9 cellular contexts compared by ENCODE assay signal in genomic region chrX:5702890-5703289, GRCh38.
"Had no signal": no experiment of that assay in that cellular context is flagged by ENCODE, and none has a peak within 500 bp of the region (broad histone marks: within the 10 kb centered on the region; RNA-seq: fewer than 3 reads in every experiment).

No MANE protein-coding gene starts in this region.

- H3K4me3 ChIP-seq: GM23338, K562 had no signal

- DNase-seq: H9, HCEC 1CT, IMR-90, KG1 had no signal

- H2AFZ ChIP-seq: GM23338 had no signal

- ATAC-seq: GM23338, K562 had no signal

- H3K4me2 ChIP-seq: GM23338 had no signal

- FAIRE-seq: H1, H54, HTR-8/SVneo, K562 had no signal
